29 cellular contexts compared by ENCODE assay signal in genomic region chr10:45675388-45675787, GRCh38.
"Had no signal": no experiment of that assay in that cellular context is flagged by ENCODE, and none has a peak within 500 bp of the region (broad histone marks: within the 10 kb centered on the region; RNA-seq: fewer than 3 reads in every experiment).

No MANE protein-coding gene starts in this region.

- H3K36me3 ChIP-seq: colonic mucosa, esophagus muscularis mucosa, esophagus squamous epithelium, gastrocnemius medialis, gastroesophageal sphincter, heart left ventricle, heart right ventricle had no signal

- FAIRE-seq: endometrium, endothelial cell of umbilical vein, frontal cortex had no signal

- H3K4me2 ChIP-seq: hepatocyte had no signal

- H3K27ac Mint-ChIP-seq: dendritic cell treated with granulocyte-macrophage colony-stimulating factor and Interleukin-4, amounts not matched to agents 40 ng/mL and 50 ng/mL, for 4 days; endodermal cell had no signal

- H3K9me3 Mint-ChIP-seq: dendritic cell treated with granulocyte-macrophage colony-stimulating factor and Interleukin-4, amounts not matched to agents 40 ng/mL and 50 ng/mL, for 4 days; effector memory CD8-positive, alpha-beta T cell had no signal

- H3K27me3 ChIP-seq: colonic mucosa, esophagus muscularis mucosa, esophagus squamous epithelium, foreskin keratinocyte, gastrocnemius medialis, gastroesophageal sphincter, heart left ventricle, heart right ventricle, hepatocyte had no signal

- H3K4me1 ChIP-seq: foreskin keratinocyte had no signal

- H3K27ac ChIP-seq: colonic mucosa, coronary artery, dorsolateral prefrontal cortex, epithelial cell of prostate, esophagus muscularis mucosa, esophagus squamous epithelium, foreskin keratinocyte, gastrocnemius medialis, gastroesophageal sphincter, heart left ventricle, heart right ventricle, hepatocyte had no signal

- H3K4me3 Mint-ChIP-seq: dendritic cell treated with granulocyte-macrophage colony-stimulating factor and Interleukin-4, amounts not matched to agents 40 ng/mL and 50 ng/mL, for 4 days; effector memory CD8-positive, alpha-beta T cell; endodermal cell had no signal

- H3K9me3 ChIP-seq: colonic mucosa, esophagus muscularis mucosa, esophagus squamous epithelium, gastrocnemius medialis, gastroesophageal sphincter, heart left ventricle, heart right ventricle had no signal

- H2AFZ ChIP-seq: hepatocyte had no signal

- H3K27me3 Mint-ChIP-seq: dendritic cell treated with granulocyte-macrophage colony-stimulating factor and Interleukin-4, amounts not matched to agents 40 ng/mL and 50 ng/mL, for 4 days had no signal

- DNase-seq: colonic mucosa; cortex of kidney; dermis blood vessel endothelial cell; dorsolateral prefrontal cortex; effector CD4-positive, alpha-beta T cell; effector CD8-positive, alpha-beta T cell; effector memory CD4-positive, alpha-beta T cell; effector memory CD8-positive, alpha-beta T cell; endodermal cell; erythroblast; esophagus squamous epithelium; foreskin fibroblast; foreskin keratinocyte; foreskin melanocyte; gastrocnemius medialis; glutamatergic neuron; head of caudate nucleus; heart left ventricle; heart right ventricle had no signal

- H3K4me3 ChIP-seq: colonic mucosa, coronary artery, dorsolateral prefrontal cortex, esophagus muscularis mucosa, esophagus squamous epithelium, gastrocnemius medialis, gastroesophageal sphincter, heart left ventricle, heart right ventricle, hepatocyte had no signal

- ATAC-seq: effector memory CD8-positive, alpha-beta T cell; esophagus mucosa; foreskin keratinocyte; gastrocnemius medialis; gastroesophageal sphincter; heart left ventricle; heart right ventricle had no signal
